In genomic region chr13:109964164-109964563, GRCh38 we compare ENCODE assay signal across 16 cellular contexts.
A peak's percentile ranks its signal among the peaks of the same experiment; 100 is the strongest.
DNase-seq lines count a peak whose midpoint lies in the region; ATAC-seq and TF ChIP-seq lines count a peak whose summit lies in the region.
"Had no signal": no experiment of that assay in that cellular context is flagged by ENCODE, and none has a peak within 500 bp of the region (broad histone marks: within the 10 kb centered on the region; RNA-seq: fewer than 3 reads in every experiment).

No MANE protein-coding gene starts in this region.

- no peak overlapping the region for H4K91ac ChIP-seq in IMR-90 (ENCODE audit: insufficient read depth, low read depth, low read length)
- H4K91ac ChIP-seq in trophoblast cell (ENCODE audit: low read depth, low read length): peak overlapping the region; percentile 66

- in situ Hi-C loops in IMR-90 (cut with MboI; ENCODE audit: low sequenced_read_pairs) (no loop called here), gastrocnemius medialis (cut with MboI; ENCODE audit: low sequenced_read_pairs in 4 of 4) (no loop called here)

- H3K4me2 ChIP-seq in DND-41 (ENCODE audit: insufficient read depth, low read length): peak overlapping the region; percentile 64
- H3K4me2 ChIP-seq in IMR-90 (ENCODE audit: low read depth, low read length): no peak overlapping the region
- no peak overlapping the region for H3K4me2 ChIP-seq in trophoblast cell (ENCODE audit: low read length)
- H3K4me2 ChIP-seq: A549, KMS-11 had no signal

- no TSS peak for BruUV-seq in IMR-90 (replicated peaks; lab: Mats Ljungman, UMichigan)

- H3K4me1 ChIP-seq in DND-41 (ENCODE audit: insufficient read depth, low read length) (peaks cover 23% of the 10 kb centered on the region), IMR-90 (ENCODE audit: control insufficient read depth, insufficient read depth, low read length) (no peaks in the 10 kb centered on the region), endodermal cell (ENCODE audit: control insufficient read depth, insufficient read depth, low read length) (no peaks in the 10 kb centered on the region), trophoblast cell (ENCODE audit: control insufficient read depth in 1 of 2, insufficient read depth in 2 of 2, low read length in 2 of 2) (no peaks in the 10 kb centered on the region), gastrocnemius medialis (no peaks in the 10 kb centered on the region)
- H3K4me1 ChIP-seq: A549, BE2C, Caco-2 had no signal

- H4K12ac ChIP-seq in trophoblast cell (ENCODE audit: low read depth, low read length): no peak overlapping the region

- DNase-seq in DND-41: no peak
- no peak for DNase-seq in IMR-90
- peak; percentile 7 for DNase-seq in endodermal cell
- DNase-seq in trophoblast cell: no peak
- DNase-seq in NK-92 (lab: John Stamatoyannopoulos, UW; ENCODE audit: unreplicated experiment): no peak
- no peak for DNase-seq in gastrocnemius medialis
- no peak for DNase-seq in cerebellar cortex (ENCODE audit: low spot score)
- no peak for DNase-seq in GOT3 (lab: John Stamatoyannopoulos, UW)
- DNase-seq: BE2C; Caco-2; CD8-positive, alpha-beta memory T cell had no signal

- H3K14ac ChIP-seq in IMR-90 (replicated peaks; ENCODE audit: low read depth, low read length) (no peak overlapping the region), trophoblast cell (ENCODE audit: low read length) (peak overlapping the region; percentile 28)

- H3K9ac ChIP-seq in DND-41 (ENCODE audit: low read depth, low read length): peak overlapping the region; percentile 15; the same call in 1 of the 2 replicates
- no peak overlapping the region for H3K9ac ChIP-seq in IMR-90 (ENCODE audit: low read depth, low read length)
- no peak overlapping the region for H3K9ac ChIP-seq in endodermal cell (ENCODE audit: extremely low read depth, low read length, poor library complexity, severe bottlenecking)
- H3K9ac ChIP-seq in trophoblast cell (ENCODE audit: low read length): no peak overlapping the region
- H3K9ac ChIP-seq: KMS-11 had no signal

- TF ChIP-seq RAD21 in IMR-90 (IDR thresholded peaks at IDR 0.05; ENCODE audit: low read length): no peak

- no peak overlapping the region; the same call in 1 of the 2 replicates for H3K56ac ChIP-seq in IMR-90 (ENCODE audit: extremely low read depth, insufficient read depth, low read length)

- H3K27me3 ChIP-seq in DND-41 (ENCODE audit: insufficient read depth, low read length, poor library complexity) (no peaks in the 10 kb centered on the region), IMR-90 (ENCODE audit: control insufficient read depth, insufficient read depth, low read length) (no peaks in the 10 kb centered on the region), endodermal cell (ENCODE audit: control insufficient read depth, insufficient read depth, low read length, poor library complexity, severe bottlenecking) (no peaks in the 10 kb centered on the region), trophoblast cell (ENCODE audit: insufficient read depth, low read length) (no peaks in the 10 kb centered on the region), gastrocnemius medialis (no peaks in the 10 kb centered on the region)

- H2BK12ac ChIP-seq in trophoblast cell (ENCODE audit: low read length): no peak overlapping the region

- H4K8ac ChIP-seq in IMR-90 (ENCODE audit: low read depth in 2 of 2, low read length in 2 of 2): no peak overlapping the region
- H4K8ac ChIP-seq in trophoblast cell (ENCODE audit: low read depth, low read length): no peak overlapping the region

- no peak overlapping the region for H3K27ac Mint-ChIP-seq in endodermal cell
- H3K27ac Mint-ChIP-seq: CD8-positive, alpha-beta memory T cell; IgD-negative memory B cell had no signal

- H3K27ac ChIP-seq in DND-41 (ENCODE audit: low read length) (peak overlapping the region; percentile 29), IMR-90 (ENCODE audit: insufficient read depth, low read length) (no peak overlapping the region), endodermal cell (ENCODE audit: low read depth, low read length) (no peak overlapping the region), trophoblast cell (ENCODE audit: low read depth, low read length) (no peak overlapping the region), gastrocnemius medialis (no peak overlapping the region)
- H3K27ac ChIP-seq: A549, KMS-11 had no signal

- intact Hi-C loops in IMR-90 (cut with micrococcal nuclease): loop anchor here (10.0 kb wide), 1 partner anchor 661 kb away; no protein-coding TSS in a partner anchor
- intact Hi-C loops in gastrocnemius medialis (cut with DNase I; ENCODE audit: low total_unique reads): no loop called here

- H2BK5ac ChIP-seq in IMR-90 (ENCODE audit: low read depth, low read length, poor library complexity, severe bottlenecking) (no peak overlapping the region), trophoblast cell (ENCODE audit: low read depth, low read length, poor library complexity) (no peak overlapping the region)

- TF ChIP-seq POLR2A in IMR-90 (IDR thresholded peaks at IDR 0.05; ENCODE audit: low read depth, low read length) (no peak), gastrocnemius medialis (IDR thresholded peaks at IDR 0.05) (no peak)

- H3K4me3 ChIP-seq in DND-41 (ENCODE audit: low read depth in 1 of 2, low read length in 2 of 2): peak overlapping the region in 1 of 2 experiments; percentile 38; a peak in 2 of 4 replicates
- H3K4me3 ChIP-seq in IMR-90 (ENCODE audit: insufficient read depth, low read depth, low read length): no peak overlapping the region
- no peak overlapping the region for H3K4me3 ChIP-seq in endodermal cell (ENCODE audit: low read length)
- H3K4me3 ChIP-seq in trophoblast cell (ENCODE audit: low read depth, low read length): no peak overlapping the region
- no peak overlapping the region for H3K4me3 ChIP-seq in gastrocnemius medialis
- H3K4me3 ChIP-seq: A549, GM12878 had no signal

- H2BK120ac ChIP-seq in IMR-90 (ENCODE audit: low read depth, low read length) (no peak overlapping the region), trophoblast cell (ENCODE audit: insufficient read depth, low read length, poor library complexity) (peak overlapping the region; percentile 14)

- H3K18ac ChIP-seq in IMR-90 (ENCODE audit: low read depth, low read length) (no peak overlapping the region), trophoblast cell (ENCODE audit: low read length) (no peak overlapping the region)

- TF ChIP-seq CTCF in DND-41 (IDR thresholded peaks at IDR 0.05; ENCODE audit: borderline replicate concordance, extremely low read depth, low read length, poor library complexity, severe bottlenecking) (no peak), IMR-90 (conservative IDR thresholded peaks at IDR 0.05; ENCODE audit: low read depth, low read length) (no peak), endodermal cell (conservative IDR thresholded peaks at IDR 0.05) (no peak), gastrocnemius medialis (IDR thresholded peaks at IDR 0.05 in 4 of 5, conservative IDR thresholded peaks at IDR 0.05 in 1 of 5) (no peak)

- no peaks in the 10 kb centered on the region for H3K36me3 Mint-ChIP-seq in endodermal cell (ENCODE audit: low read depth)
- H3K36me3 Mint-ChIP-seq: CD8-positive, alpha-beta memory T cell had no signal

- no peak overlapping the region for H3K4me3 Mint-ChIP-seq in endodermal cell
- H3K4me3 Mint-ChIP-seq: CD8-positive, alpha-beta memory T cell; IgD-negative memory B cell had no signal

- CTCF ChIA-PET in IMR-90 (lab: Yijun Ruan, JAX): no interaction called here

- WGBS in IMR-90 (ENCODE audit: extremely low coverage in 2 of 2, insufficient read length in 1 of 2), 2 experiments: 100% methylated on average over 1 of the region's 5 CpGs; no CpG with 5 or more reads in 1 of the 2 experiments
- 91 to 100% methylated on average over 5 of the region's 5 CpGs for WGBS in endodermal cell (ENCODE audit: insufficient coverage in 1 of 2, insufficient read length in 1 of 2), 2 experiments
- WGBS in trophoblast cell (ENCODE audit: extremely low coverage, insufficient coverage, insufficient read length): no CpG with 5 or more reads among the region's 5 CpGs

- H3K36me3 ChIP-seq in DND-41 (ENCODE audit: insufficient read depth, low read length): no peaks in the 10 kb centered on the region
- no peaks in the 10 kb centered on the region for H3K36me3 ChIP-seq in IMR-90 (ENCODE audit: control insufficient read depth, insufficient read depth, low read length)
- H3K36me3 ChIP-seq in endodermal cell (ENCODE audit: control insufficient read depth, insufficient read depth, low read length): no peaks in the 10 kb centered on the region
- no peaks in the 10 kb centered on the region for H3K36me3 ChIP-seq in trophoblast cell (ENCODE audit: control insufficient read depth in 1 of 2, insufficient read depth in 2 of 2, low read length in 2 of 2)
- no peaks in the 10 kb centered on the region for H3K36me3 ChIP-seq in gastrocnemius medialis
- H3K36me3 ChIP-seq: BE2C had no signal

- H2BK20ac ChIP-seq in IMR-90 (ENCODE audit: low read depth, low read length): no peak overlapping the region

- POLR2A ChIA-PET in IMR-90 (lab: Charles Lee; ENCODE audit: unreplicated experiment): no interaction called here

- H2AK5ac ChIP-seq in IMR-90 (ENCODE audit: low read depth, low read length) (no peak overlapping the region), trophoblast cell (ENCODE audit: low read length) (no peak overlapping the region)

- H3K9me3 Mint-ChIP-seq in endodermal cell: peaks cover 2% of the 10 kb centered on the region

- peaks cover 1% of the 10 kb centered on the region for H3K9me3 ChIP-seq in DND-41 (ENCODE audit: insufficient read depth, low read length, severe bottlenecking)
- H3K9me3 ChIP-seq in IMR-90 (ENCODE audit: control insufficient read depth, insufficient read depth, low read length): no peaks in the 10 kb centered on the region
- H3K9me3 ChIP-seq in endodermal cell (ENCODE audit: control insufficient read depth, low read length): no peaks in the 10 kb centered on the region
- no peaks in the 10 kb centered on the region for H3K9me3 ChIP-seq in trophoblast cell (ENCODE audit: insufficient read depth, low read depth, low read length)
- no peaks in the 10 kb centered on the region for H3K9me3 ChIP-seq in gastrocnemius medialis
- H3K9me3 ChIP-seq: A549, BE2C, Caco-2 had no signal

- H2AFZ ChIP-seq in DND-41 (ENCODE audit: low read depth, low read length): peak overlapping the region; percentile 57
- peak overlapping the region; percentile 53 for H2AFZ ChIP-seq in IMR-90 (replicated peaks; ENCODE audit: low read length, poor library complexity)
- no peak overlapping the region for H2AFZ ChIP-seq in trophoblast cell (ENCODE audit: insufficient read depth, low read length, poor library complexity)

- peak; percentile 91 for ATAC-seq in DND-41 (ENCODE audit: insufficient read depth, low read depth)
- ATAC-seq in IMR-90 (ENCODE audit: low read depth): no peak
- no peak for ATAC-seq in gastrocnemius medialis
- ATAC-seq: A549, GM12878, HCT116 had no signal

- no peaks in the 10 kb centered on the region for H3K79me2 ChIP-seq in DND-41 (ENCODE audit: insufficient read depth, low read length)
- no peaks in the 10 kb centered on the region for H3K79me2 ChIP-seq in trophoblast cell (ENCODE audit: control insufficient read depth, insufficient read depth, low read length, poor library complexity)

- H3K4ac ChIP-seq in IMR-90 (ENCODE audit: low read depth, low read length) (no peak overlapping the region), trophoblast cell (ENCODE audit: low read depth, low read length) (no peak overlapping the region)

- H3K23ac ChIP-seq in IMR-90 (ENCODE audit: low read depth, low read length) (no peak overlapping the region), trophoblast cell (ENCODE audit: low read length) (no peak overlapping the region)

- no peaks in the 10 kb centered on the region for H3K9me1 ChIP-seq in IMR-90 (ENCODE audit: insufficient read depth, low read length)

- no peaks in the 10 kb centered on the region for H3K79me1 ChIP-seq in IMR-90 (ENCODE audit: low read depth in 1 of 2, low read length in 2 of 2)
- H3K79me1 ChIP-seq in trophoblast cell (ENCODE audit: low read length): peaks cover 3% of the 10 kb centered on the region

- H4K20me1 ChIP-seq in DND-41 (ENCODE audit: insufficient read depth, low read length): no peaks in the 10 kb centered on the region
- H4K20me1 ChIP-seq in IMR-90 (ENCODE audit: insufficient read depth, low read length): no peaks in the 10 kb centered on the region

- dilution Hi-C loops in IMR-90 (cut with HindIII; ENCODE audit: low sequenced_read_pairs, unreplicated experiment): no loop called here

- H2AK9ac ChIP-seq in IMR-90 (replicated peaks; ENCODE audit: low read depth, low read length, poor library complexity): no peak overlapping the region

- no peak overlapping the region for H4K5ac ChIP-seq in IMR-90 (ENCODE audit: low read depth, low read length)

- H3K27me3 Mint-ChIP-seq in endodermal cell (ENCODE audit: insufficient read depth): no peaks in the 10 kb centered on the region
- H3K27me3 Mint-ChIP-seq: CD8-positive, alpha-beta memory T cell had no signal

- H2BK15ac ChIP-seq in IMR-90 (ENCODE audit: low read depth, low read length): no peak overlapping the region

- no peaks in the 10 kb centered on the region for H3K4me1 Mint-ChIP-seq in endodermal cell
- H3K4me1 Mint-ChIP-seq: CD8-positive, alpha-beta memory T cell; IgD-negative memory B cell had no signal
